Comparison of ENCODE assay signal across 12 cellular contexts in genomic region chr9:20355022-20355421, GRCh38.
DNase-seq lines count a peak whose midpoint lies in the region; ATAC-seq, FAIRE-seq and TF ChIP-seq lines count a peak whose summit lies in the region.
"Had no signal": no experiment of that assay in that cellular context is flagged by ENCODE, and none has a peak within 500 bp of the region (broad histone marks: within the 10 kb centered on the region; RNA-seq: fewer than 3 reads in every experiment).

No MANE protein-coding gene starts in this region.

- ATAC-seq in activated T-cell treated with anti-CD3 and anti-CD28 coated beads, Interleukin-2, amount 50 U/mL, for 4 hours, result peak; percentile 69 to 70
- ATAC-seq in HG02884 (IDR thresholded peaks at IDR 0.05; ENCODE audit: unreplicated experiment), result peak; percentile 66
- ATAC-seq in stimulated activated naive CD8-positive, alpha-beta T cell treated with anti-CD3 and anti-CD28 coated beads, Interleukin-15, amount 100 ng/mL, for 72 hours, result peak; percentile 74

- H3K4me3 ChIP-seq in bronchial epithelial cell (ENCODE audit: low read depth, low read length), result no peak overlapping the region
- H3K4me3 ChIP-seq: BLaER1 had no signal

- peaks cover 5% of the 10 kb centered on the region for H3K36me3 ChIP-seq in bronchial epithelial cell (ENCODE audit: control insufficient read depth, insufficient read depth, low read length)
- H3K36me3 ChIP-seq: BLaER1 had no signal

- no peaks in the 10 kb centered on the region for H3K27me3 ChIP-seq in bronchial epithelial cell (ENCODE audit: control insufficient read depth, insufficient read depth, low read length)
- H3K27me3 ChIP-seq: BLaER1 had no signal

- H3K4me3 Mint-ChIP-seq in activated T-cell treated with anti-CD3 and anti-CD28 coated beads, Interleukin-2, amount 50 U/mL, for 4 hours, result no peak overlapping the region
- peak overlapping the region; percentile 39 to 69 for H3K4me3 Mint-ChIP-seq in stimulated activated naive CD8-positive, alpha-beta T cell treated with anti-CD3 and anti-CD28 coated beads, Interleukin-15, amount 100 ng/mL, for 72 hours
- no peak overlapping the region for H3K4me3 Mint-ChIP-seq in CD14-positive monocyte
- no peak overlapping the region for H3K4me3 Mint-ChIP-seq in T-helper 2 cell treated with Interferon-gamma antibody and Interleukin-4, amounts not matched to agents 5 μg/mL and 100 μg/mL, for 36 hours

- peaks cover 54% of the 10 kb centered on the region for H3K4me1 Mint-ChIP-seq in activated T-cell treated with anti-CD3 and anti-CD28 coated beads, Interleukin-2, amount 50 U/mL, for 4 hours (ENCODE audit: low read depth)
- peaks cover 65% of the 10 kb centered on the region for H3K4me1 Mint-ChIP-seq in stimulated activated naive CD8-positive, alpha-beta T cell treated with anti-CD3 and anti-CD28 coated beads, Interleukin-15, amount 100 ng/mL, for 72 hours
- peaks cover 4% of the 10 kb centered on the region for H3K4me1 Mint-ChIP-seq in CD14-positive monocyte
- H3K4me1 Mint-ChIP-seq in T-helper 2 cell treated with Interferon-gamma antibody and Interleukin-4, amounts not matched to agents 5 μg/mL and 100 μg/mL, for 36 hours (ENCODE audit: low read depth), result peaks cover 39% of the 10 kb centered on the region

- intact Hi-C loops in CD14-positive monocyte (cut with micrococcal nuclease), result no loop called here

- H3K27me3 Mint-ChIP-seq in activated T-cell treated with anti-CD3 and anti-CD28 coated beads, Interleukin-2, amount 50 U/mL, for 4 hours (ENCODE audit: low read depth), result no peaks in the 10 kb centered on the region
- no peaks in the 10 kb centered on the region for H3K27me3 Mint-ChIP-seq in stimulated activated naive CD8-positive, alpha-beta T cell treated with anti-CD3 and anti-CD28 coated beads, Interleukin-15, amount 100 ng/mL, for 72 hours
- H3K27me3 Mint-ChIP-seq in CD14-positive monocyte (ENCODE audit: low read depth in 3 of 3), result peaks cover 0 to 3% (median 2%) of the 10 kb centered on the region in 3 donors
- no peaks in the 10 kb centered on the region for H3K27me3 Mint-ChIP-seq in T-helper 2 cell treated with Interferon-gamma antibody and Interleukin-4, amounts not matched to agents 5 μg/mL and 100 μg/mL, for 36 hours (ENCODE audit: low read depth)

- no peak for DNase-seq in activated T-cell treated with anti-CD3 and anti-CD28 coated beads, Interleukin-2, amount 50 U/mL, for 4 hours
- no peak for DNase-seq in activated T-cell treated with anti-CD3 and anti-CD28 coated beads, Interleukin-2, amount 50 U/mL, for 1 hour
- peak; percentile 78 for DNase-seq in bronchial epithelial cell (ENCODE audit: low read depth)
- DNase-seq in stimulated activated naive CD8-positive, alpha-beta T cell treated with anti-CD3 and anti-CD28 coated beads, Interleukin-15, amount 100 ng/mL, for 72 hours, result no peak
- no peak for DNase-seq in CD14-positive monocyte (ENCODE audit: low spot score)
- no peak for DNase-seq in ecto neural progenitor cell (ENCODE audit: low spot score)
- no peak for DNase-seq in T-helper 2 cell treated with Interferon-gamma antibody and Interleukin-4, amounts not matched to agents 5 μg/mL and 100 μg/mL, for 36 hours (ENCODE audit: low spot score)
- DNase-seq: NCI-H526 treated with DMSO at 0.1 percent for 48 hours; stimulated activated CD4-positive, alpha-beta T cell treated with anti-CD3 and anti-CD28 coated beads, Interleukin-1b, Interleukin-23, amount 100 ng/mL, for 48 hours had no signal

- TF ChIP-seq CTCF in bronchial epithelial cell (IDR thresholded peaks at IDR 0.05; ENCODE audit: insufficient read depth, low read length, severe bottlenecking), result no peak
- no peak for TF ChIP-seq CTCF in CD14-positive monocyte (IDR thresholded peaks at IDR 0.05)

- H3K9me3 Mint-ChIP-seq in activated T-cell treated with anti-CD3 and anti-CD28 coated beads, Interleukin-2, amount 50 U/mL, for 4 hours, result no peaks in the 10 kb centered on the region
- H3K9me3 Mint-ChIP-seq in stimulated activated naive CD8-positive, alpha-beta T cell treated with anti-CD3 and anti-CD28 coated beads, Interleukin-15, amount 100 ng/mL, for 72 hours, result no peaks in the 10 kb centered on the region
- H3K9me3 Mint-ChIP-seq in CD14-positive monocyte, result peaks cover 0 to 3% (median 0%) of the 10 kb centered on the region in 7 donors
- no peaks in the 10 kb centered on the region for H3K9me3 Mint-ChIP-seq in T-helper 2 cell treated with Interferon-gamma antibody and Interleukin-4, amounts not matched to agents 5 μg/mL and 100 μg/mL, for 36 hours

- FAIRE-seq in bronchial epithelial cell (lab: Jason Lieb, UNC), result no peak
- FAIRE-seq: colon had no signal

- peaks cover 29% of the 10 kb centered on the region for H3K36me3 Mint-ChIP-seq in activated T-cell treated with anti-CD3 and anti-CD28 coated beads, Interleukin-2, amount 50 U/mL, for 4 hours (ENCODE audit: insufficient read depth)
- H3K36me3 Mint-ChIP-seq in CD14-positive monocyte, result no peaks in the 10 kb centered on the region
- H3K36me3 Mint-ChIP-seq in T-helper 2 cell treated with Interferon-gamma antibody and Interleukin-4, amounts not matched to agents 5 μg/mL and 100 μg/mL, for 36 hours (ENCODE audit: low read depth), result peaks cover 57% of the 10 kb centered on the region

- peak overlapping the region; percentile 84 to 89 for H3K27ac Mint-ChIP-seq in stimulated activated naive CD8-positive, alpha-beta T cell treated with anti-CD3 and anti-CD28 coated beads, Interleukin-15, amount 100 ng/mL, for 72 hours
- H3K27ac Mint-ChIP-seq in CD14-positive monocyte, result no peak overlapping the region
- no peak overlapping the region for H3K27ac Mint-ChIP-seq in T-helper 2 cell treated with Interferon-gamma antibody and Interleukin-4, amounts not matched to agents 5 μg/mL and 100 μg/mL, for 36 hours

Comparison
In these comparisons a context has a peak if more than half of its experiments do, and no peak if none do; other contexts are left out.
1. H3K4me3 Mint-ChIP-seq: peak in stimulated activated naive CD8-positive, alpha-beta T cell treated with anti-CD3 and anti-CD28 coated beads, Interleukin-15, amount 100 ng/mL, for 72 hours (2 of 2); none in activated T-cell treated with anti-CD3 and anti-CD28 coated beads, Interleukin-2, amount 50 U/mL, for 4 hours (single experiment), CD14-positive monocyte (0 of 2) and T-helper 2 cell treated with Interferon-gamma antibody and Interleukin-4, amounts not matched to agents 5 μg/mL and 100 μg/mL, for 36 hours (single experiment).
2. H3K27ac Mint-ChIP-seq: peak in stimulated activated naive CD8-positive, alpha-beta T cell treated with anti-CD3 and anti-CD28 coated beads, Interleukin-15, amount 100 ng/mL, for 72 hours (2 of 2); none in CD14-positive monocyte (0 of 7) and T-helper 2 cell treated with Interferon-gamma antibody and Interleukin-4, amounts not matched to agents 5 μg/mL and 100 μg/mL, for 36 hours (single experiment).
3. Peak in every context shown above with its lines, with median percentiles within 50 percentile points of each other: ATAC-seq.